In genomic region chr16:57799619-57800212, GRCh38 we compare ENCODE assay signal across 9 cellular contexts. TPM values are rescaled to one million over a fixed set of nuclear protein-coding genes. Genes with fewer than 3 reads are reported as not detected.
DNase-seq lines count a peak whose midpoint lies in the region; ATAC-seq and TF ChIP-seq lines count a peak whose summit lies in the region.
"Had no signal": no experiment of that assay in that cellular context is flagged by ENCODE, and none has a peak within 500 bp of the region (broad histone marks: within the 10 kb centered on the region; RNA-seq: fewer than 3 reads in every experiment).

No MANE protein-coding gene starts in this region.

- peak overlapping the region; percentile 26 for H2BK15ac ChIP-seq in mesenchymal stem cell (ENCODE audit: low read depth, poor library complexity, severe bottlenecking)

- H3K36me3 ChIP-seq in ACC112 (ENCODE audit: insufficient read depth, low read length): 0 out of 2 replicates have a peak, but pooled peaks cover 4% of the 10 kb centered on the region
- H3K36me3 ChIP-seq in WERI-Rb-1: no peaks in the 10 kb centered on the region
- H3K36me3 ChIP-seq in mesenchymal stem cell (ENCODE audit: control insufficient read depth in 1 of 2, insufficient read depth in 2 of 2, low read depth in 1 of 2, low read length in 2 of 2): peaks cover 13 to 34% of the 10 kb centered on the region in 2 experiments

- H3K9me3 ChIP-seq in WERI-Rb-1 (ENCODE audit: severe bottlenecking): no peaks in the 10 kb centered on the region
- H3K9me3 ChIP-seq in mesenchymal stem cell (ENCODE audit: control insufficient read depth, low read length): no peaks in the 10 kb centered on the region
- H3K9me3 ChIP-seq: ascending aorta had no signal

- H3K27me3 Mint-ChIP-seq in T-helper 2 cell treated with Interferon-gamma antibody and Interleukin-4, amounts not matched to agents 5 μg/mL and 100 μg/mL, for 36 hours (ENCODE audit: low read depth): peaks cover 51% of the 10 kb centered on the region

- H3K4me1 Mint-ChIP-seq in T-helper 2 cell treated with Interferon-gamma antibody and Interleukin-4, amounts not matched to agents 5 μg/mL and 100 μg/mL, for 36 hours (ENCODE audit: low read depth): peaks cover 21% of the 10 kb centered on the region

- no peak for ATAC-seq in HG03175 (IDR thresholded peaks at IDR 0.05; ENCODE audit: unreplicated experiment)
- no peak for ATAC-seq in GM21526 (IDR thresholded peaks at IDR 0.05; ENCODE audit: low FRiP score, unreplicated experiment)

- H2BK5ac ChIP-seq in mesenchymal stem cell (ENCODE audit: low read depth, low read length, poor library complexity, severe bottlenecking): no peak overlapping the region

- H4K8ac ChIP-seq in mesenchymal stem cell (ENCODE audit: low read length): peak overlapping the region; percentile 12

- no peaks in the 10 kb centered on the region for H3K9me3 Mint-ChIP-seq in T-helper 2 cell treated with Interferon-gamma antibody and Interleukin-4, amounts not matched to agents 5 μg/mL and 100 μg/mL, for 36 hours

- H3K14ac ChIP-seq in mesenchymal stem cell (ENCODE audit: low read length in 2 of 2): no peak overlapping the region

- no peak overlapping the region for H2BK12ac ChIP-seq in mesenchymal stem cell (ENCODE audit: low read length in 2 of 2)

- H3K4ac ChIP-seq in mesenchymal stem cell (ENCODE audit: low read depth in 1 of 2, low read length in 2 of 2): no peak overlapping the region

- no peak overlapping the region for H3K27ac ChIP-seq in ACC112 (ENCODE audit: low read depth, low read length)
- peak overlapping the region; percentile 63 for H3K27ac ChIP-seq in WERI-Rb-1
- H3K27ac ChIP-seq in mesenchymal stem cell (ENCODE audit: low read length, poor library complexity, severe bottlenecking): peak overlapping the region; percentile 94

- H3K4me3 Mint-ChIP-seq in T-helper 2 cell treated with Interferon-gamma antibody and Interleukin-4, amounts not matched to agents 5 μg/mL and 100 μg/mL, for 36 hours: no peak overlapping the region

- H2AK5ac ChIP-seq in mesenchymal stem cell (ENCODE audit: low read length, severe bottlenecking): peak overlapping the region; percentile 78

- peaks cover 43% of the 10 kb centered on the region for H3K79me2 ChIP-seq in ACC112 (ENCODE audit: control insufficient read depth, insufficient read depth, low read length, unreplicated experiment)

- no peak overlapping the region for H2AFZ ChIP-seq in ACC112 (ENCODE audit: low read length, unreplicated experiment)
- no peak overlapping the region for H2AFZ ChIP-seq in mesenchymal stem cell (ENCODE audit: low read depth, low read length)

- WGBS in mesenchymal stem cell: 55% methylated on average over 4 of the region's 5 CpGs

- no peak overlapping the region for H3K9ac ChIP-seq in mesenchymal stem cell (ENCODE audit: low read length)

- DNase-seq in DMS53 treated with DMSO at 0.1 percent for 48 hours (lab: John Stamatoyannopoulos, UW; ENCODE audit: unreplicated experiment) (peak; percentile 40), WERI-Rb-1 (no peak), mesenchymal stem cell (no peak), NCI-H1694 (lab: John Stamatoyannopoulos, UW) (no peak)
- no peak for DNase-seq in T-helper 2 cell treated with Interferon-gamma antibody and Interleukin-4, amounts not matched to agents 5 μg/mL and 100 μg/mL, for 36 hours (ENCODE audit: low spot score)

- no peak overlapping the region for H4K91ac ChIP-seq in mesenchymal stem cell (ENCODE audit: low read length)

- H3K4me1 ChIP-seq in ACC112 (ENCODE audit: control insufficient read depth, insufficient read depth, low read length, unreplicated experiment) (peaks cover 36% of the 10 kb centered on the region), mesenchymal stem cell (ENCODE audit: control insufficient read depth, insufficient read depth, low read depth, low read length) (peaks cover 39% of the 10 kb centered on the region)

- H3K4me3 ChIP-seq in ACC112 (ENCODE audit: low read depth, low read length) (0 out of 2 replicates have a peak overlapping the region, but pooled peaks have one; percentile 16), WERI-Rb-1 (ENCODE audit: low read depth, low read length) (no peak overlapping the region), mesenchymal stem cell (ENCODE audit: insufficient read depth in 1 of 2, low read depth in 1 of 2, low read length in 2 of 2) (peak overlapping the region in 1 of 2 experiments; percentile 47)

- H3K79me1 ChIP-seq in mesenchymal stem cell (replicated peaks; ENCODE audit: low read length, poor library complexity, severe bottlenecking): peaks cover 4% of the 10 kb centered on the region

- peak overlapping the region; percentile 92 for H3K4me2 ChIP-seq in mesenchymal stem cell (ENCODE audit: low read length, poor library complexity, severe bottlenecking)

- H3K18ac ChIP-seq in mesenchymal stem cell (ENCODE audit: low read depth in 1 of 2, low read length in 2 of 2): peak overlapping the region in 1 of 2 experiments; percentile 37

- no peaks in the 10 kb centered on the region for H3K36me3 Mint-ChIP-seq in T-helper 2 cell treated with Interferon-gamma antibody and Interleukin-4, amounts not matched to agents 5 μg/mL and 100 μg/mL, for 36 hours (ENCODE audit: low read depth)

- H3K27me3 ChIP-seq in ACC112 (ENCODE audit: insufficient read depth, low read length) (no peaks in the 10 kb centered on the region), WERI-Rb-1 (ENCODE audit: insufficient read depth, low read depth, severe bottlenecking) (no peaks in the 10 kb centered on the region), mesenchymal stem cell (ENCODE audit: control insufficient read depth in 1 of 2, insufficient read depth in 1 of 2, low read length in 2 of 2) (no peaks in the 10 kb centered on the region)
- H3K27me3 ChIP-seq: ascending aorta had no signal

- no peak overlapping the region for H2BK120ac ChIP-seq in mesenchymal stem cell (ENCODE audit: low read depth, low read length)

- TF ChIP-seq CTCF in WERI-Rb-1 (IDR thresholded peaks at IDR 0.05; ENCODE audit: low read depth, low read length): no peak

- H3K27ac Mint-ChIP-seq in T-helper 2 cell treated with Interferon-gamma antibody and Interleukin-4, amounts not matched to agents 5 μg/mL and 100 μg/mL, for 36 hours: no peak overlapping the region

- peak overlapping the region in 1 of 2 experiments; percentile 16 for H3K23ac ChIP-seq in mesenchymal stem cell (ENCODE audit: low read length in 2 of 2)

RNA-seq across cellular contexts. Expression of gene KIFC3, which starts 2.6 kb away (rescaled TPM):
- 28.1 TPM for polyA plus RNA-seq in mesenchymal stem cell (2013, experiment 1 of 2)
- 25.8 TPM for polyA plus RNA-seq in mesenchymal stem cell (2013, experiment 2 of 2)
